In genomic region chr10:75168275-75168674, GRCh38 we compare ENCODE assay signal across 1 cellular context.
TF ChIP-seq lines count a peak whose summit lies in the region.

No MANE protein-coding gene starts in this region.

TF ChIP-seq in GM23338, 12 proteins besides CTCF, POLR2A, EP300 and RAD21 (continued from another document):
- TF ChIP-seq ETS1 (IDR thresholded peaks at IDR 0.05) (no peak), NANOG (IDR thresholded peaks at IDR 0.05; ENCODE audit: borderline replicate concordance) (no peak), EZH2phosphoT487 (IDR thresholded peaks at IDR 0.05; ENCODE audit: unreplicated experiment) (no peak), ZNF114 (CRISPR knock-in tag; IDR thresholded peaks at IDR 0.05) (no peak), POLR2AphosphoS5 (IDR thresholded peaks at IDR 0.05; ENCODE audit: low read depth) (no peak), ZNF331 (CRISPR knock-in tag; IDR thresholded peaks at IDR 0.05; ENCODE audit: low read depth) (no peak), ZNF462 (CRISPR knock-in tag; IDR thresholded peaks at IDR 0.05) (no peak), STAT1 (IDR thresholded peaks at IDR 0.05; ENCODE audit: unreplicated experiment) (no peak)
